Comparison of ENCODE assay signal across 8 cellular contexts in genomic region chr3:100402150-100402706, GRCh38. TPM values are rescaled to one million over a fixed set of nuclear protein-coding genes. Genes with fewer than 3 reads are reported as not detected.
A peak's percentile ranks its signal among the peaks of the same experiment; 100 is the strongest.
DNase-seq lines count a peak whose midpoint lies in the region; ATAC-seq and TF ChIP-seq lines count a peak whose summit lies in the region.

No MANE protein-coding gene starts in this region.

- H3K9me2 ChIP-seq in hepatocyte (replicated peaks; ENCODE audit: insufficient read depth) = no peaks in the 10 kb centered on the region

- peaks cover 2% of the 10 kb centered on the region for H3K27me3 Mint-ChIP-seq in activated T-helper 1 cell treated with anti-CD3 and anti-CD28 coated beads, Interleukin-12 subunit alpha, Interleukin-12 subunit beta, Interleukin-2, Interleukin-4 antibody, amounts not matched to agents 30 ng/mL and 10 ng/mL and 1 ng/mL, durations not matched to agents 14 hours and 24 hours and 36 hours (ENCODE audit: insufficient read depth)

- peak overlapping the region; percentile 47 for H3K4me3 ChIP-seq in hepatocyte
- peak overlapping the region; percentile 72 to 97 (median 94) for H3K4me3 ChIP-seq in spleen

- H3K4me1 ChIP-seq in hepatocyte (ENCODE audit: insufficient read depth) = peaks cover 12% of the 10 kb centered on the region
- peaks cover 26 to 60% (median 46%) of the 10 kb centered on the region in 6 donors for H3K4me1 ChIP-seq in spleen

- TF ChIP-seq CTCF in hepatocyte (IDR thresholded peaks at IDR 0.05; ENCODE audit: poor library complexity) (no peak), spleen (IDR thresholded peaks at IDR 0.05 in 8 of 11, conservative IDR thresholded peaks at IDR 0.05 in 3 of 11) (no peak)

- intact Hi-C loops in activated T-helper 1 cell treated with anti-CD3 and anti-CD28 coated beads, Interleukin-12 subunit alpha, Interleukin-12 subunit beta, Interleukin-2, Interleukin-4 antibody, amounts not matched to agents 30 ng/mL and 10 ng/mL and 1 ng/mL, durations not matched to agents 14 hours and 24 hours and 36 hours (cut with micrococcal nuclease) = loop anchor here (5.0 kb wide), 2 partner anchors 330 to 570 kb away; no protein-coding TSS in a partner anchor
- intact Hi-C loops in spleen (cut with DNase I; ENCODE audit: low total_unique reads) = loop anchor here (10.0 kb wide), 1 partner anchor 93 kb away; the partner anchor contains the start of gene TMEM45A

- peaks cover 1% of the 10 kb centered on the region for H3K9me3 Mint-ChIP-seq in activated T-helper 1 cell treated with anti-CD3 and anti-CD28 coated beads, Interleukin-12 subunit alpha, Interleukin-12 subunit beta, Interleukin-2, Interleukin-4 antibody, amounts not matched to agents 30 ng/mL and 10 ng/mL and 1 ng/mL, durations not matched to agents 14 hours and 24 hours and 36 hours

- no peak for ATAC-seq in GM19328 (IDR thresholded peaks at IDR 0.05; ENCODE audit: unreplicated experiment)

- H2AFZ ChIP-seq in hepatocyte = peak overlapping the region; percentile 67

- TF ChIP-seq POLR2A in spleen (IDR thresholded peaks at IDR 0.05) = no peak

- H3K27ac ChIP-seq in hepatocyte = peak overlapping the region; percentile 94
- peak overlapping the region; percentile 65 to 95 (median 92) for H3K27ac ChIP-seq in spleen

- H3K4me1 Mint-ChIP-seq in activated T-helper 1 cell treated with anti-CD3 and anti-CD28 coated beads, Interleukin-12 subunit alpha, Interleukin-12 subunit beta, Interleukin-2, Interleukin-4 antibody, amounts not matched to agents 30 ng/mL and 10 ng/mL and 1 ng/mL, durations not matched to agents 14 hours and 24 hours and 36 hours (ENCODE audit: low read depth) = peaks cover 56% of the 10 kb centered on the region

- peaks cover 20% of the 10 kb centered on the region for H4K20me1 ChIP-seq in hepatocyte (ENCODE audit: insufficient read depth, poor library complexity, severe bottlenecking)

- peak; percentile 21 for DNase-seq in DMS53 (lab: John Stamatoyannopoulos, UW)
- DNase-seq in DMS53 treated with DMSO at 0.1 percent for 48 hours (lab: John Stamatoyannopoulos, UW; ENCODE audit: unreplicated experiment) = no peak
- DNase-seq in NCI-H1417 (lab: John Stamatoyannopoulos, UW) = peak in 2 of 3 experiments; percentile 52 to 85
- DNase-seq in activated T-helper 1 cell treated with anti-CD3 and anti-CD28 coated beads, Interleukin-12 subunit alpha, Interleukin-12 subunit beta, Interleukin-2, Interleukin-4 antibody, amounts not matched to agents 30 ng/mL and 10 ng/mL and 1 ng/mL, durations not matched to agents 14 hours and 24 hours and 36 hours (ENCODE audit: low spot score) = no peak
- peak; percentile 43 for DNase-seq in hepatocyte (ENCODE audit: low spot score)
- no peak for DNase-seq in spleen
- no peak for DNase-seq in COLO668 (lab: John Stamatoyannopoulos, UW; ENCODE audit: unreplicated experiment)

- H3K36me3 ChIP-seq in hepatocyte (replicated peaks; ENCODE audit: insufficient read depth, low read depth) = no peaks in the 10 kb centered on the region
- H3K36me3 ChIP-seq in spleen = no peaks in the 10 kb centered on the region

- H3K27me3 ChIP-seq in hepatocyte (no peaks in the 10 kb centered on the region), spleen (replicated peaks in 1 of 7) (no peaks in the 10 kb centered on the region)

- WGBS in hepatocyte (ENCODE audit: low lambda C conversion rate, missing lambda C conversion rate) = 2% methylated on average over 3 of the region's 3 CpGs
- WGBS in spleen, 5 donors = 4 to 7% (median 6%) methylated on average over 3 of the region's 3 CpGs

- peak overlapping the region; percentile 96 for H3K4me3 Mint-ChIP-seq in activated T-helper 1 cell treated with anti-CD3 and anti-CD28 coated beads, Interleukin-12 subunit alpha, Interleukin-12 subunit beta, Interleukin-2, Interleukin-4 antibody, amounts not matched to agents 30 ng/mL and 10 ng/mL and 1 ng/mL, durations not matched to agents 14 hours and 24 hours and 36 hours

- peak overlapping the region; percentile 87 for H3K4me2 ChIP-seq in hepatocyte

- H3K36me3 Mint-ChIP-seq in activated T-helper 1 cell treated with anti-CD3 and anti-CD28 coated beads, Interleukin-12 subunit alpha, Interleukin-12 subunit beta, Interleukin-2, Interleukin-4 antibody, amounts not matched to agents 30 ng/mL and 10 ng/mL and 1 ng/mL, durations not matched to agents 14 hours and 24 hours and 36 hours (ENCODE audit: low read depth) = peaks cover 13% of the 10 kb centered on the region

- no peaks in the 10 kb centered on the region for H3K9me3 ChIP-seq in hepatocyte (ENCODE audit: low read depth)
- peaks cover 0 to 9% (median 7%) of the 10 kb centered on the region in 8 donors for H3K9me3 ChIP-seq in spleen

- H3K27ac Mint-ChIP-seq in activated T-helper 1 cell treated with anti-CD3 and anti-CD28 coated beads, Interleukin-12 subunit alpha, Interleukin-12 subunit beta, Interleukin-2, Interleukin-4 antibody, amounts not matched to agents 30 ng/mL and 10 ng/mL and 1 ng/mL, durations not matched to agents 14 hours and 24 hours and 36 hours = peak overlapping the region; percentile 99

- H3K79me2 ChIP-seq in hepatocyte = peaks cover 71% of the 10 kb centered on the region

RNA-seq across cellular contexts. Expression of gene LNP1, which starts 0.9 kb away (rescaled TPM):
- total RNA-seq in activated T-helper 1 cell treated with anti-CD3 and anti-CD28 coated beads, Interleukin-12 subunit alpha, Interleukin-12 subunit beta, Interleukin-2, Interleukin-4 antibody, amounts not matched to agents 30 ng/mL and 10 ng/mL and 1 ng/mL, durations not matched to agents 14 hours and 24 hours and 36 hours = 2.4 and 2.6 TPM in 2 replicates
- total RNA-seq in hepatocyte = 4.3 and 5.8 TPM in 2 replicates
- polyA plus RNA-seq in hepatocyte = 1.1 and 1.9 TPM in 2 replicates
- total RNA-seq in spleen = 1 to 10 TPM; 1.2 to 2.6 (median 1.6) TPM
- polyA plus RNA-seq in spleen = 1 to 10 TPM in 1 of 3 donors, under 1 TPM in 2; 0.52 to 1.5 (median 0.96) TPM

RNA-seq across cellular contexts. Expression of gene TOMM70, which starts 1.3 kb away (rescaled TPM):
- total RNA-seq in activated T-helper 1 cell treated with anti-CD3 and anti-CD28 coated beads, Interleukin-12 subunit alpha, Interleukin-12 subunit beta, Interleukin-2, Interleukin-4 antibody, amounts not matched to agents 30 ng/mL and 10 ng/mL and 1 ng/mL, durations not matched to agents 14 hours and 24 hours and 36 hours = 60.0 and 62.9 TPM in 2 replicates
- total RNA-seq in hepatocyte (65.6 and 75.7 TPM in 2 replicates), spleen (10 to 100 TPM; 28.1 to 37.2 (median 31.5) TPM)
- polyA plus RNA-seq in hepatocyte (18.7 and 23.2 TPM in 2 replicates), spleen (10 to 100 TPM; 10.6 to 16.3 (median 15.2) TPM)

Comparison
In these comparisons a context has a peak if more than half of its experiments do, and no peak if none do; other contexts are left out.
1. DNase-seq: peak in DMS53 (single experiment), NCI-H1417 (2 of 3) and hepatocyte (single experiment); none in DMS53 treated with DMSO at 0.1 percent for 48 hours (single experiment), activated T-helper 1 cell treated with anti-CD3 and anti-CD28 coated beads, Interleukin-12 subunit alpha, Interleukin-12 subunit beta, Interleukin-2, Interleukin-4 antibody, amounts not matched to agents 30 ng/mL and 10 ng/mL and 1 ng/mL, durations not matched to agents 14 hours and 24 hours and 36 hours (single experiment), spleen (single experiment) and COLO668 (single experiment).